Comparison of ENCODE assay signal across 9 cellular contexts in genomic region chr19:19040417-19040816, GRCh38. TPM values are rescaled to one million over a fixed set of nuclear protein-coding genes. Genes with fewer than 3 reads are reported as not detected.
DNase-seq lines count a peak whose midpoint lies in the region; ATAC-seq and TF ChIP-seq lines count a peak whose summit lies in the region.
"Had no signal": no experiment of that assay in that cellular context is flagged by ENCODE, and none has a peak within 500 bp of the region (broad histone marks: within the 10 kb centered on the region; RNA-seq: fewer than 3 reads in every experiment).

No MANE protein-coding gene starts in this region.

- H3K9me2 ChIP-seq in PC-9 (ENCODE audit: insufficient read depth) = no peaks in the 10 kb centered on the region

- H3K4me2 ChIP-seq in PC-9 = no peak overlapping the region; the same call in 1 of the 2 replicates

- H3K9me3 ChIP-seq in PC-9 (ENCODE audit: insufficient read depth, low read depth) = no peaks in the 10 kb centered on the region

- POLR2A ChIA-PET in PC-9 (lab: Charles Lee; ENCODE audit: unreplicated experiment) = no interaction called here

- H3K27me3 ChIP-seq in PC-9 (ENCODE audit: insufficient read depth, low read depth) = no peaks in the 10 kb centered on the region

- DNase-seq in EH (ENCODE audit: low read depth) (peak; percentile 91), PC-9 (peak in 1 of 2 experiments; percentile 77), foreskin fibroblast (peak; percentile 81 to 91), skeletal muscle cell (ENCODE audit: low read depth) (peak; percentile 59), activated gamma-delta T cell treated with Interleukin-2 at 50 U/mL for 16 hours (no peak), RKO (ENCODE audit: low spot score) (no peak), GM13977 (ENCODE audit: low spot score) (no peak)
- DNase-seq: RPMI8226 had no signal

- intact Hi-C loops in PC-9 (cut with micrococcal nuclease; ENCODE audit: unreplicated experiment) = no loop called here

- H3K36me3 ChIP-seq in PC-9 (ENCODE audit: low read depth) = peaks cover 13% of the 10 kb centered on the region; the same call in 1 of the 2 replicates

- no TSS peak for BruUV-seq in PC-9 (replicated peaks; lab: Mats Ljungman, UMichigan)

- H3K4me1 ChIP-seq in PC-9 (replicated peaks; ENCODE audit: insufficient read depth) = peaks cover 29% of the 10 kb centered on the region

- H3K4me3 ChIP-seq in PC-9 (no peak overlapping the region), foreskin fibroblast (ENCODE audit: low read depth in 1 of 2, low read length in 2 of 2) (no peak overlapping the region), skeletal muscle cell (ENCODE audit: low read depth, low read length) (no peak overlapping the region)

- H2AFZ ChIP-seq in PC-9 = no peak overlapping the region

- H3K79me2 ChIP-seq in PC-9 (ENCODE audit: low read depth) = peaks cover 50% of the 10 kb centered on the region

- H3F3A ChIP-seq in PC-9 (ENCODE audit: insufficient read depth, low read depth) = peaks cover 9% of the 10 kb centered on the region; the same call in 1 of the 2 replicates

- CTCF ChIA-PET in PC-9 (lab: Charles Lee) = no interaction called here

- H4K20me1 ChIP-seq in PC-9 (ENCODE audit: insufficient read depth) = 0 out of 2 replicates have a peak, but pooled peaks cover 10% of the 10 kb centered on the region

- no peak for ATAC-seq in GM21526 (IDR thresholded peaks at IDR 0.05; ENCODE audit: low FRiP score, unreplicated experiment)

- peak overlapping the region; percentile 7; the same call in 1 of the 2 replicates for H3K27ac ChIP-seq in PC-9

- in situ Hi-C loops in GM13977 (cut with MboI; ENCODE audit: low pct_unique_long_range_greater_than_20kb, low sequenced_read_pairs, unreplicated experiment) = no loop called here

- no peak for TF ChIP-seq CTCF in PC-9 (conservative IDR thresholded peaks at IDR 0.05)
- TF ChIP-seq CTCF in foreskin fibroblast (IDR thresholded peaks at IDR 0.05; ENCODE audit: low read depth, low read length) = no peak
- no peak for TF ChIP-seq CTCF in GM13977 (IDR thresholded peaks at IDR 0.05; ENCODE audit: extremely low read depth, insufficient read depth, missing control alignments)

RNA-seq across cellular contexts. Expression of gene ARMC6, which starts 7.0 kb away (rescaled TPM):
- 23.5 and 28.8 TPM in 2 replicates for total RNA-seq in PC-9 (2021)

RNA-seq across cellular contexts. Expression of gene SUGP2, which starts 7.1 kb away (rescaled TPM):
- 60.0 and 73.1 TPM in 2 replicates for total RNA-seq in PC-9 (2021)

RNA-seq across cellular contexts. Expression of gene SLC25A42, which starts 23.4 kb away (rescaled TPM):
- 5.8 and 6.9 TPM in 2 replicates for total RNA-seq in PC-9 (2021)

Comparison
In these comparisons a context has a peak if more than half of its experiments do, and no peak if none do; other contexts are left out.
1. DNase-seq: peak in EH (single experiment), foreskin fibroblast (2 of 2) and skeletal muscle cell (single experiment); none in activated gamma-delta T cell treated with Interleukin-2 at 50 U/mL for 16 hours (single experiment), RKO (single experiment) and GM13977 (single experiment).